Comparison of ENCODE assay signal across 8 cellular contexts in the genomic region with DNA sequence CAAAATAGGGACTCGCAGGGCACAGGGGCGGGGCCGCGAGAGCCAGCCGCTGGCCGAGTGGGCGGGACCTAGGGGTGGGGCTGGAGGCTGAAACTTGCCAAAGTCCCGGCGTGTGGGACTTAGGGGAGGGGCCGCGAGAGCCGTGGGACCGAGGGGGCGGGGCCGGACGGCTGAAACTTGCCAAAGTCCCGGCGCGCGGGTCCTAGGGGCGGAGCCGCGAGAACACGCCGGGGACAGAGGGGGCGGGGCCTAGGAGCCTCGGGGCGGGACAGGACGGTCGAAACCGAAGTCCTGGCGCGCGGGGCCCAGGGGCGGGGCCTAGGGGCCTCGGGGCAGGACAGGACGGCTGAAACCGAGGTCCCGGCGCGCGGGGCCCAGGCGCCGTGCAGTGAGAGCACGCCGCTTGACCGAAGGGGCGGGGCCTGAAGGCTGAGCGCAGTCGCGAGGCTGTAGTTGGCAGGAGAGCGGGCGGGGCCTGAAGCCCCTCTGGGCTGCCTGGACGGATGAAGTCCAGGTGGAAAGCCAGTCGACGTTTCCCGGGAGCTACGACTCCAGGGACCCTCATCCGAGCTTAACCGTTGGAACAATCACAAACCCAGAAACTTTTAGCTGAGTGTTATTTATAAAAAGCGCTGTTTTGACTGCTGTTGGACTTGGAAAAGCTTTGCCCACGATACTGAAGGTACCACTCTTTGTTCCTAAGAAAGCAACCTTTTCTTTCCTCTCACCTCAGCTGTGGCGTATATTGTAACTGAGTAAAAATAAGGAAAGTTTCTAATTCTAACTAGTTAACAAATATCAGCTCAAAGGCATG. TPM values are rescaled to one million over a fixed set of nuclear protein-coding genes. Genes with fewer than 3 reads are reported as not detected.
DNase-seq lines count a peak whose midpoint lies in the region; ATAC-seq and TF ChIP-seq lines count a peak whose summit lies in the region.

No MANE protein-coding gene starts in this region.

- TF ChIP-seq CTCF in OCI-LY3 (IDR thresholded peaks at IDR 0.05; ENCODE audit: low read depth, low read length), result no peak
- TF ChIP-seq CTCF in epithelial cell of proximal tubule (conservative IDR thresholded peaks at IDR 0.05; ENCODE audit: low read depth, low read length), result no peak

- H3K79me2 ChIP-seq in OCI-LY3 (ENCODE audit: low read length), result peaks cover 40% of the 10 kb centered on the region

- H3K4me1 ChIP-seq in HUES64 (ENCODE audit: insufficient read depth, low read length) (peaks cover 29% of the 10 kb centered on the region), OCI-LY3 (ENCODE audit: low read length) (peaks cover 13% of the 10 kb centered on the region)

- H3K9me3 ChIP-seq in HUES64 (ENCODE audit: insufficient read depth, low read depth, low read length) (no peaks in the 10 kb centered on the region), OCI-LY3 (ENCODE audit: insufficient read depth, low read length) (no peaks in the 10 kb centered on the region)

- H3K36me3 ChIP-seq in HUES64 (ENCODE audit: insufficient read depth, low read length), result peaks cover 3% of the 10 kb centered on the region; the same call in 1 of the 2 replicates
- H3K36me3 ChIP-seq in OCI-LY3 (replicated peaks; ENCODE audit: low read depth, low read length), result peaks cover 8% of the 10 kb centered on the region

- H3K4me3 ChIP-seq in HUES64 (ENCODE audit: low read length) (peak overlapping the region; percentile 88), OCI-LY3 (ENCODE audit: low read length) (peak overlapping the region; percentile 97), epithelial cell of proximal tubule (ENCODE audit: low read depth, low read length) (peak overlapping the region; percentile 92)

- H3K9ac ChIP-seq in HUES64 (ENCODE audit: low read depth, low read length), result peak overlapping the region; percentile 54
- peak overlapping the region; percentile 87 for H3K9ac ChIP-seq in OCI-LY3 (ENCODE audit: low read length)

- H2AFZ ChIP-seq in OCI-LY3 (ENCODE audit: low read depth, low read length), result peak overlapping the region; percentile 95

- WGBS in HUES64, result under 1% methylated on average over 60 of the region's 63 CpGs

- H3K4me2 ChIP-seq in OCI-LY3 (ENCODE audit: low read length), result peak overlapping the region; percentile 96

- peaks cover 27% of the 10 kb centered on the region for H4K20me1 ChIP-seq in OCI-LY3 (ENCODE audit: insufficient read depth, low read length)

- peak; percentile 99 for DNase-seq in DMS 273 (lab: John Stamatoyannopoulos, UW; ENCODE audit: unreplicated experiment)
- DNase-seq in activated T-cell treated with anti-CD3 and anti-CD28 coated beads for 24 hours (ENCODE audit: low read depth), result peak; percentile 100
- DNase-seq in epithelial cell of proximal tubule (ENCODE audit: low read depth), result peak; percentile 52
- peak; percentile 100 for DNase-seq in mucosa of gallbladder (ENCODE audit: low spot score)
- peak; percentile 100 for DNase-seq in stimulated activated CD8-positive, alpha-beta memory T cell treated with anti-CD3 and anti-CD28 coated beads, Interleukin-4, amount 100 ng/mL, for 24 hours (ENCODE audit: low read depth)

- H3K27ac ChIP-seq in HUES64 (ENCODE audit: low read depth, low read length), result peak overlapping the region; percentile 96; the same call in 1 of the 2 replicates
- H3K27ac ChIP-seq in OCI-LY3 (ENCODE audit: low read length), result peak overlapping the region; percentile 88

- H3K27me3 ChIP-seq in HUES64 (ENCODE audit: insufficient read depth, low read length) (peaks cover 10% of the 10 kb centered on the region), OCI-LY3 (ENCODE audit: low read depth, low read length) (no peaks in the 10 kb centered on the region)

- peak; percentile 87 for ATAC-seq in GM21515 (IDR thresholded peaks at IDR 0.05; ENCODE audit: unreplicated experiment)

RNA-seq across cellular contexts. Expression of a gene that starts 0.5 kb away (rescaled TPM):
- 12.8 TPM for polyA plus RNA-seq in HUES64 (2013, experiment 1 of 2)
- polyA plus RNA-seq in HUES64 (2013, experiment 2 of 2), result 15.7 TPM
- total RNA-seq in epithelial cell of proximal tubule (18.8 and 29.3 TPM in 2 replicates), mucosa of gallbladder (16.3 TPM)

Comparison
In these comparisons a context has a peak if more than half of its experiments do, and no peak if none do; other contexts are left out.
1. Peak in every context shown above with its lines: DNase-seq, ATAC-seq, H3K4me3 ChIP-seq and H3K27ac ChIP-seq.